17 cellular contexts compared by ENCODE assay signal in genomic region chr21:35004289-35004688, GRCh38.
"Had no signal": no experiment of that assay in that cellular context is flagged by ENCODE, and none has a peak within 500 bp of the region (broad histone marks: within the 10 kb centered on the region; RNA-seq: fewer than 3 reads in every experiment).

No MANE protein-coding gene starts in this region.

- H3K27ac ChIP-seq: hepatocyte, lower lobe of right lung, sigmoid colon, tibial nerve had no signal

- ATAC-seq: activated CD8-positive, alpha-beta memory T cell treated with anti-CD3 and anti-CD28 coated beads, Interleukin-2, amount 10 ng/mL, durations not matched to agents 7 days and 5 days; lower lobe of right lung had no signal

- H3K4me3 Mint-ChIP-seq: activated CD8-positive, alpha-beta memory T cell treated with anti-CD3 and anti-CD28 coated beads, Interleukin-2, amount 10 ng/mL, durations not matched to agents 7 days and 5 days; dendritic cell treated with granulocyte-macrophage colony-stimulating factor and Interleukin-4, amounts not matched to agents 40 ng/mL and 50 ng/mL, for 4 days; nephron; stimulated activated naive CD8-positive, alpha-beta T cell treated with anti-CD3 and anti-CD28 coated beads, Interleukin-15, Interleukin-2, amounts not matched to agents 100 ng/mL and 50 ng/mL, for 24 hours; T-helper 1 cell treated with Interleukin-12 subunit alpha and Interleukin-12 subunit beta and Interleukin-4 antibody, amounts not matched to agents 30 μg/mL and 1 μg/mL, for 36 hours had no signal

- H3K4me3 ChIP-seq: hepatocyte, lower lobe of right lung, sigmoid colon, tibial nerve had no signal

- H3K36me3 ChIP-seq: lower lobe of right lung, sigmoid colon, tibial nerve had no signal

- H3K27ac Mint-ChIP-seq: activated CD8-positive, alpha-beta memory T cell treated with anti-CD3 and anti-CD28 coated beads, Interleukin-2, amount 10 ng/mL, durations not matched to agents 7 days and 5 days; dendritic cell treated with granulocyte-macrophage colony-stimulating factor and Interleukin-4, amounts not matched to agents 40 ng/mL and 50 ng/mL, for 4 days; nephron; stimulated activated naive CD8-positive, alpha-beta T cell treated with anti-CD3 and anti-CD28 coated beads, Interleukin-15, Interleukin-2, amounts not matched to agents 100 ng/mL and 50 ng/mL, for 24 hours; T-helper 1 cell treated with Interleukin-12 subunit alpha and Interleukin-12 subunit beta and Interleukin-4 antibody, amounts not matched to agents 30 μg/mL and 1 μg/mL, for 36 hours had no signal

- H3K4me1 ChIP-seq: tibial nerve had no signal

- H3K9me3 ChIP-seq: lower lobe of right lung, sigmoid colon, tibial nerve had no signal

- H3K9me3 Mint-ChIP-seq: dendritic cell treated with granulocyte-macrophage colony-stimulating factor and Interleukin-4, amounts not matched to agents 40 ng/mL and 50 ng/mL, for 4 days; nephron; stimulated activated naive CD8-positive, alpha-beta T cell treated with anti-CD3 and anti-CD28 coated beads, Interleukin-15, Interleukin-2, amounts not matched to agents 100 ng/mL and 50 ng/mL, for 24 hours; T-helper 1 cell treated with Interleukin-12 subunit alpha and Interleukin-12 subunit beta and Interleukin-4 antibody, amounts not matched to agents 30 μg/mL and 1 μg/mL, for 36 hours had no signal

- H3K27me3 Mint-ChIP-seq: dendritic cell treated with granulocyte-macrophage colony-stimulating factor and Interleukin-4, amounts not matched to agents 40 ng/mL and 50 ng/mL, for 4 days; stimulated activated naive CD8-positive, alpha-beta T cell treated with anti-CD3 and anti-CD28 coated beads, Interleukin-15, Interleukin-2, amounts not matched to agents 100 ng/mL and 50 ng/mL, for 24 hours had no signal

- H3K27me3 ChIP-seq: hepatocyte, sigmoid colon, tibial nerve had no signal

- DNase-seq: activated CD4-positive, CD25-positive, alpha-beta regulatory T cell treated with anti-CD3 and anti-CD28 coated beads, Interleukin-2, amount 50 U/mL, for 72 hours; activated CD8-positive, alpha-beta memory T cell treated with anti-CD3 and anti-CD28 coated beads, Interleukin-2, amount 10 ng/mL, durations not matched to agents 7 days and 5 days; activated effector memory CD4-positive, alpha-beta T cell treated with Interleukin-2 at 50 U/mL for 16 hours; activated naive CD4-positive, alpha-beta T cell treated with anti-CD3 and anti-CD28 coated beads, Interleukin-2, amount 50 U/mL, for 16 hours; effector CD8-positive, alpha-beta T cell; lower lobe of right lung; nucleus accumbens; sigmoid colon; stimulated activated CD4-positive, alpha-beta T cell treated with anti-CD3 and anti-CD28 coated beads, Interleukin-2, amount 100 ng/mL, for 24 hours had no signal

- FAIRE-seq: islet of Langerhans, urothelium cell line had no signal
